In genomic region chr18:26074256-26074655, GRCh38 we compare ENCODE assay signal across 15 cellular contexts. TPM values are rescaled to one million over a fixed set of nuclear protein-coding genes. Genes with fewer than 3 reads are reported as not detected.
"Had no signal": no experiment of that assay in that cellular context is flagged by ENCODE, and none has a peak within 500 bp of the region (broad histone marks: within the 10 kb centered on the region; RNA-seq: fewer than 3 reads in every experiment).

No MANE protein-coding gene starts in this region.

- H3K9me3 ChIP-seq: testis had no signal

- ATAC-seq: activated naive CD8-positive, alpha-beta T cell treated with anti-CD3 and anti-CD28 coated beads, Interleukin-2, amount 50 U/mL, for 24 hours; gastroesophageal sphincter; sciatic nerve; stimulated activated naive CD8-positive, alpha-beta T cell treated with anti-CD3 and anti-CD28 coated beads, Interleukin-15, amount 100 ng/mL, for 72 hours had no signal

- H3K4me3 ChIP-seq: gastroesophageal sphincter, ovary, spleen, testis, upper lobe of left lung had no signal

- H3K4me1 ChIP-seq: gastroesophageal sphincter had no signal

- DNase-seq: activated naive CD4-positive, alpha-beta T cell; activated naive CD8-positive, alpha-beta T cell treated with anti-CD3 and anti-CD28 coated beads, Interleukin-2, amount 50 U/mL, for 24 hours; aorta; dermis blood vessel endothelial cell; ovary; spleen; stimulated activated naive CD8-positive, alpha-beta T cell treated with anti-CD3 and anti-CD28 coated beads, Interleukin-15, amount 100 ng/mL, for 72 hours; T-helper 2 cell; testis; upper lobe of left lung had no signal

- H3K36me3 ChIP-seq: ovary had no signal

- H3K27ac ChIP-seq: gastroesophageal sphincter, spleen, upper lobe of left lung had no signal

- H3K27me3 ChIP-seq: gastroesophageal sphincter, ovary, spleen, testis, upper lobe of left lung had no signal

RNA-seq across cellular contexts. Expression of gene PSMA8, which starts 59.4 kb away (rescaled TPM):
- total RNA-seq: aorta, dermis blood vessel endothelial cell, epithelial cell of proximal tubule, gastroesophageal sphincter, lung microvascular endothelial cell, neural crest cell, sciatic nerve had no signal
